31 cellular contexts compared by ENCODE assay signal in genomic region chr14:83118029-83118428, GRCh38.
"Had no signal": no experiment of that assay in that cellular context is flagged by ENCODE, and none has a peak within 500 bp of the region (broad histone marks: within the 10 kb centered on the region; RNA-seq: fewer than 3 reads in every experiment).

No MANE protein-coding gene starts in this region.

- DNase-seq: Karpas-422, Kasumi-1, MG63, MM.1S, MV-4-11, NCI-H1048, NCI-H1092, NCI-H1092 treated with DMSO at 0.1 percent for 48 hours, NCI-H1105, NCI-H1105 treated with DMSO at 0.1 percent for 48 hours, NCI-H1417 treated with DMSO at 0.1 percent for 48 hours, NCI-H1436, NCI-H1436 treated with DMSO at 0.1 percent for 48 hours, NCI-H146, NCI-H1694, NCI-H1694 treated with DMSO at 0.1 percent for 48 hours, NCI-H187, NCI-H187 treated with DMSO at 0.1 percent for 48 hours, NCI-H2029, NCI-H2029 treated with DMSO at 0.1 percent for 48 hours, NCI-H2081 treated with DMSO at 0.1 percent for 48 hours, NCI-H2107, NCI-H2171, NCI-H2171 treated with DMSO at 0.1 percent for 48 hours, NCI-H2227 treated with DMSO at 0.1 percent for 48 hours, NCI-H226, NCI-H345, NCI-H446, NCI-H446 treated with DMSO at 0.1 percent for 48 hours, NCI-H510A had no signal

- H3K27ac ChIP-seq: KMS-11 had no signal

- H3K27me3 ChIP-seq: MG63 had no signal

- H3K36me3 ChIP-seq: MG63 had no signal

- H3K9me3 ChIP-seq: MG63 had no signal

- H3K4me3 ChIP-seq: MG63 had no signal

- H3K9ac ChIP-seq: KMS-11 had no signal
